ENCODE assay signal across 3 cellular contexts in the genomic region with DNA sequence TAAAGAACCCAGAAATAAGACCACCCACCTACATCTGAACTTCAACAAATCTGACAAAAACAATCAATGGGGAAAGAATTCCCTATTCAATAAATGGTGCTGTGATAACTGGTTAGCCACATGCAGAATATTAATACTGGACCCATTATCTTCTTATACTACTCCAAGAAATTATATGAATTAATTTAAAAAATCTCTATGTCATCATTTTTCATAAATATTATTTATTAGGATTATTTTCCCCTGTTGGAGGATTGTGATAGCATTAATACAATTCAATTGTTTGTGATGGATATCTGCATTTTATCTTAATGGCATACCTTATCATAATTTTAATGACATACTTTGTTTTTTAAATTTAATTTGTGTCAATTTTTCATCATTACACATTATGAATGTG.
TF ChIP-seq lines count a peak whose summit lies in the region.

No MANE protein-coding gene starts in this region.

TF ChIP-seq in A549, 52 proteins besides CTCF, POLR2A, EP300 and RAD21:
- peak; percentile 31 for TF ChIP-seq MAFK (IDR thresholded peaks at IDR 0.05; ENCODE audit: partially characterized antibody)
- TF ChIP-seq BCL3 (IDR thresholded peaks at IDR 0.05), result no peak
- TF ChIP-seq HES2 (IDR thresholded peaks at IDR 0.05), result no peak
- TF ChIP-seq, protein P1, sequence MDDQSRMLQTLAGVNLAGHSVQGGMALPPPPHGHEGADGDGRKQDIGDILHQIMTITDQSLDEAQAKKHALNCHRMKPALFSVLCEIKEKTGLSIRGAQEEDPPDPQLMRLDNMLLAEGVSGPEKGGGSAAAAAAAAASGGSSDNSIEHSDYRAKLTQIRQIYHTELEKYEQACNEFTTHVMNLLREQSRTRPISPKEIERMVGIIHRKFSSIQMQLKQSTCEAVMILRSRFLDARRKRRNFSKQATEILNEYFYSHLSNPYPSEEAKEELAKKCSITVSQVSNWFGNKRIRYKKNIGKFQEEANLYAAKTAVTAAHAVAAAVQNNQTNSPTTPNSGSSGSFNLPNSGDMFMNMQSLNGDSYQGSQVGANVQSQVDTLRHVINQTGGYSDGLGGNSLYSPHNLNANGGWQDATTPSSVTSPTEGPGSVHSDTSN (IDR thresholded peaks at IDR 0.05), result no peak
- TF ChIP-seq FOSL2 (IDR thresholded peaks at IDR 0.05), result no peak
- no peak for TF ChIP-seq FOSL2 (CRISPR knock-in tag; IDR thresholded peaks at IDR 0.05)
- TF ChIP-seq MYC (IDR thresholded peaks at IDR 0.05; ENCODE audit: borderline replicate concordance, low read length), result no peak

TF ChIP-seq in IMR-90, 13 proteins besides CTCF, POLR2A, EP300 and RAD21:
- peak; percentile 30; the same call in 1 of the 2 replicates for TF ChIP-seq MAFK (IDR thresholded peaks at IDR 0.05; ENCODE audit: low read depth, low read length)
- no peak for TF ChIP-seq FOS (IDR thresholded peaks at IDR 0.05; ENCODE audit: low read depth, low read length)
- no peak for TF ChIP-seq BHLHE40 (IDR thresholded peaks at IDR 0.05; ENCODE audit: low read depth, low read length)

TF ChIP-seq in H1, 55 proteins besides CTCF, POLR2A, EP300 and RAD21:
- TF ChIP-seq CHD2 (IDR thresholded peaks at IDR 0.05; ENCODE audit: low read length) (no peak), GTF2F1 (IDR thresholded peaks at IDR 0.05; ENCODE audit: borderline replicate concordance, low read depth, low read length) (no peak), SIN3A (conservative IDR thresholded peaks at IDR 0.05 in 1 of 2, IDR thresholded peaks at IDR 0.05 in 1 of 2; ENCODE audit: low read depth in 1 of 2, low read length in 2 of 2) (no peak), CEBPB (IDR thresholded peaks at IDR 0.05; ENCODE audit: low read depth, low read length) (no peak), MAFK (IDR thresholded peaks at IDR 0.05; ENCODE audit: low read depth, low read length) (no peak), TEAD4 (IDR thresholded peaks at IDR 0.05; ENCODE audit: low read depth, low read length) (no peak), RXRA (IDR thresholded peaks at IDR 0.05; ENCODE audit: insufficient read depth, low read depth, low read length) (no peak), KDM5A (IDR thresholded peaks at IDR 0.05; ENCODE audit: low read length) (no peak), ZNF274 (IDR thresholded peaks at IDR 0.05; ENCODE audit: borderline replicate concordance, extremely low read depth, low read length) (no peak), POLR2AphosphoS5 (IDR thresholded peaks at IDR 0.05; ENCODE audit: low read depth, low read length) (no peak)
- TF ChIP-seq, protein P2, sequence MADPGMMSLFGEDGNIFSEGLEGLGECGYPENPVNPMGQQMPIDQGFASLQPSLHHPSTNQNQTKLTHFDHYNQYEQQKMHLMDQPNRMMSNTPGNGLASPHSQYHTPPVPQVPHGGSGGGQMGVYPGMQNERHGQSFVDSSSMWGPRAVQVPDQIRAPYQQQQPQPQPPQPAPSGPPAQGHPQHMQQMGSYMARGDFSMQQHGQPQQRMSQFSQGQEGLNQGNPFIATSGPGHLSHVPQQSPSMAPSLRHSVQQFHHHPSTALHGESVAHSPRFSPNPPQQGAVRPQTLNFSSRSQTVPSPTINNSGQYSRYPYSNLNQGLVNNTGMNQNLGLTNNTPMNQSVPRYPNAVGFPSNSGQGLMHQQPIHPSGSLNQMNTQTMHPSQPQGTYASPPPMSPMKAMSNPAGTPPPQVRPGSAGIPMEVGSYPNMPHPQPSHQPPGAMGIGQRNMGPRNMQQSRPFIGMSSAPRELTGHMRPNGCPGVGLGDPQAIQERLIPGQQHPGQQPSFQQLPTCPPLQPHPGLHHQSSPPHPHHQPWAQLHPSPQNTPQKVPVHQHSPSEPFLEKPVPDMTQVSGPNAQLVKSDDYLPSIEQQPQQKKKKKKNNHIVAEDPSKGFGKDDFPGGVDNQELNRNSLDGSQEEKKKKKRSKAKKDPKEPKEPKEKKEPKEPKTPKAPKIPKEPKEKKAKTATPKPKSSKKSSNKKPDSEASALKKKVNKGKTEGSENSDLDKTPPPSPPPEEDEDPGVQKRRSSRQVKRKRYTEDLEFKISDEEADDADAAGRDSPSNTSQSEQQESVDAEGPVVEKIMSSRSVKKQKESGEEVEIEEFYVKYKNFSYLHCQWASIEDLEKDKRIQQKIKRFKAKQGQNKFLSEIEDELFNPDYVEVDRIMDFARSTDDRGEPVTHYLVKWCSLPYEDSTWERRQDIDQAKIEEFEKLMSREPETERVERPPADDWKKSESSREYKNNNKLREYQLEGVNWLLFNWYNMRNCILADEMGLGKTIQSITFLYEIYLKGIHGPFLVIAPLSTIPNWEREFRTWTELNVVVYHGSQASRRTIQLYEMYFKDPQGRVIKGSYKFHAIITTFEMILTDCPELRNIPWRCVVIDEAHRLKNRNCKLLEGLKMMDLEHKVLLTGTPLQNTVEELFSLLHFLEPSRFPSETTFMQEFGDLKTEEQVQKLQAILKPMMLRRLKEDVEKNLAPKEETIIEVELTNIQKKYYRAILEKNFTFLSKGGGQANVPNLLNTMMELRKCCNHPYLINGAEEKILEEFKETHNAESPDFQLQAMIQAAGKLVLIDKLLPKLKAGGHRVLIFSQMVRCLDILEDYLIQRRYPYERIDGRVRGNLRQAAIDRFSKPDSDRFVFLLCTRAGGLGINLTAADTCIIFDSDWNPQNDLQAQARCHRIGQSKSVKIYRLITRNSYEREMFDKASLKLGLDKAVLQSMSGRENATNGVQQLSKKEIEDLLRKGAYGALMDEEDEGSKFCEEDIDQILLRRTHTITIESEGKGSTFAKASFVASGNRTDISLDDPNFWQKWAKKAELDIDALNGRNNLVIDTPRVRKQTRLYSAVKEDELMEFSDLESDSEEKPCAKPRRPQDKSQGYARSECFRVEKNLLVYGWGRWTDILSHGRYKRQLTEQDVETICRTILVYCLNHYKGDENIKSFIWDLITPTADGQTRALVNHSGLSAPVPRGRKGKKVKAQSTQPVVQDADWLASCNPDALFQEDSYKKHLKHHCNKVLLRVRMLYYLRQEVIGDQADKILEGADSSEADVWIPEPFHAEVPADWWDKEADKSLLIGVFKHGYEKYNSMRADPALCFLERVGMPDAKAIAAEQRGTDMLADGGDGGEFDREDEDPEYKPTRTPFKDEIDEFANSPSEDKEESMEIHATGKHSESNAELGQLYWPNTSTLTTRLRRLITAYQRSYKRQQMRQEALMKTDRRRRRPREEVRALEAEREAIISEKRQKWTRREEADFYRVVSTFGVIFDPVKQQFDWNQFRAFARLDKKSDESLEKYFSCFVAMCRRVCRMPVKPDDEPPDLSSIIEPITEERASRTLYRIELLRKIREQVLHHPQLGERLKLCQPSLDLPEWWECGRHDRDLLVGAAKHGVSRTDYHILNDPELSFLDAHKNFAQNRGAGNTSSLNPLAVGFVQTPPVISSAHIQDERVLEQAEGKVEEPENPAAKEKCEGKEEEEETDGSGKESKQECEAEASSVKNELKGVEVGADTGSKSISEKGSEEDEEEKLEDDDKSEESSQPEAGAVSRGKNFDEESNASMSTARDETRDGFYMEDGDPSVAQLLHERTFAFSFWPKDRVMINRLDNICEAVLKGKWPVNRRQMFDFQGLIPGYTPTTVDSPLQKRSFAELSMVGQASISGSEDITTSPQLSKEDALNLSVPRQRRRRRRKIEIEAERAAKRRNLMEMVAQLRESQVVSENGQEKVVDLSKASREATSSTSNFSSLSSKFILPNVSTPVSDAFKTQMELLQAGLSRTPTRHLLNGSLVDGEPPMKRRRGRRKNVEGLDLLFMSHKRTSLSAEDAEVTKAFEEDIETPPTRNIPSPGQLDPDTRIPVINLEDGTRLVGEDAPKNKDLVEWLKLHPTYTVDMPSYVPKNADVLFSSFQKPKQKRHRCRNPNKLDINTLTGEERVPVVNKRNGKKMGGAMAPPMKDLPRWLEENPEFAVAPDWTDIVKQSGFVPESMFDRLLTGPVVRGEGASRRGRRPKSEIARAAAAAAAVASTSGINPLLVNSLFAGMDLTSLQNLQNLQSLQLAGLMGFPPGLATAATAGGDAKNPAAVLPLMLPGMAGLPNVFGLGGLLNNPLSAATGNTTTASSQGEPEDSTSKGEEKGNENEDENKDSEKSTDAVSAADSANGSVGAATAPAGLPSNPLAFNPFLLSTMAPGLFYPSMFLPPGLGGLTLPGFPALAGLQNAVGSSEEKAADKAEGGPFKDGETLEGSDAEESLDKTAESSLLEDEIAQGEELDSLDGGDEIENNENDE (IDR thresholded peaks at IDR 0.05; ENCODE audit: insufficient replicate concordance, low read length), result no peak
